In the genomic region with DNA sequence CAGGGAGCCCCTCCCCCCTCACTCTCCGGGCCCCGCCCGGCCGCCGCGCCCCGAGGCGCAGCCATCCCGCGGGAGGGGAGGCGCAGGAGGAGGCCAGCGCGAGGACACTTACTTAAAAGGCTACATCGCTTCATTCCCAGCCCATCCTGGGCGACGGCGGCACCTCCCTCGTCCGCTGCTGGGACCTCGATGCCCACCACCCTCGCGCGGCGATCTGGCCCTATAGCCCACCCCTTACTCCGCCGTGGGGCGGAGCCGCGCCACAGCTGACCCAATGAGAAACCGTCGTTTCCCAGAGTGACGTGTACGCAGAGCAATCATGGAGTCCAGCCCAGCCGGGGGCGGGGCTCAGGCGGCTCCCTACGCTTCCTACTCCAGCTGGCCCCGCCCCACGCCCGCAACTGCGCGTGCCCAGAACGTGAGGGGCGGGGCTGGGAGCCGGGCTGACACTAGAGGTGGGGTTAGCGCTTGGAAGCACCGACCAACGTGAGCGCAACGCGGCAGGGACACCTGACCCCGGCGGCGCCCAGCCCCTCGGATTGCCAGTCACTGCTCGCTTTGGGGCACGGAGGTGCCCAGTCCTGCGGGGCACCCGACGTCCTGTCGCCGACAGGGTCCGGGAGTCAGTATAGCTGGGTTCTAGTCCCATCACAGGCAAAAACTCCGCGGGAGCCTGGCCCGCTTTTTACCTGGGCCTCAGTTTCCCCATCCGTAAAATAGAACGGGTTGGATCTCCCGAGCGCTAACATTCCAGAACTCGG, we compare ENCODE assay signal across 8 cellular contexts. TPM values are rescaled to one million over a fixed set of nuclear protein-coding genes. Genes with fewer than 3 reads are reported as not detected.
DNase-seq lines count a peak whose midpoint lies in the region; ATAC-seq, FAIRE-seq and TF ChIP-seq lines count a peak whose summit lies in the region.

A gene (minus strand): TSS at position 222 of the 761 bp plus-strand sequence. CDS start 16,165 bp downstream, outside the sequence.

- H3K9me3 ChIP-seq in H1 (ENCODE audit: insufficient read depth in 2 of 2, low read depth in 1 of 2, low read length in 1 of 2): no peaks in the 10 kb centered on the region; a peak in 1 of 4 replicates
- no peaks in the 10 kb centered on the region for H3K9me3 ChIP-seq in mesenchymal stem cell (ENCODE audit: control insufficient read depth, low read length)

- H3K4me1 ChIP-seq in H1 (replicated peaks in 1 of 4; ENCODE audit: control insufficient read depth in 3 of 4, insufficient read depth in 4 of 4, low read length in 3 of 4) (peaks cover 8 to 16% (median 11%) of the 10 kb centered on the region in 4 experiments; a peak in 6 of 7 replicates), mesenchymal stem cell (ENCODE audit: control insufficient read depth, insufficient read depth, low read depth, low read length) (peaks cover 33% of the 10 kb centered on the region)

- H3K36me3 ChIP-seq in H1 (ENCODE audit: control insufficient read depth in 2 of 4, insufficient read depth in 4 of 4, low read length in 3 of 4) (peaks cover 0 to 6% (median 0%) of the 10 kb centered on the region in 4 experiments; a peak in 1 of 8 replicates), mesenchymal stem cell (ENCODE audit: control insufficient read depth in 1 of 2, insufficient read depth in 2 of 2, low read depth in 1 of 2, low read length in 2 of 2) (no peaks in the 10 kb centered on the region)

- no peak within 1 kb of the TSS for H4K91ac ChIP-seq in H1 (replicated peaks; ENCODE audit: insufficient read length, low read length)
- H4K91ac ChIP-seq in mesenchymal stem cell (ENCODE audit: low read length): peak within 1 kb of the TSS; percentile 64

- POLR2A ChIA-PET in H1 (lab: Charles Lee; ENCODE audit: partially characterized antibody): interaction anchor here (0.6 to 0.8 kb wide), 2 partner anchors 22 to 31 kb away, joined by 3 to 5 read pairs; no protein-coding TSS in a partner anchor

- peak; percentile 97 for ATAC-seq in GM21360 (IDR thresholded peaks at IDR 0.05; ENCODE audit: unreplicated experiment)

- H3K4me3 ChIP-seq in H1 (ENCODE audit: extremely low read depth in 1 of 4, insufficient read depth in 2 of 4, low read depth in 3 of 4, low read length in 4 of 4) (peak within 1 kb of the TSS; percentile 69 to 91 (median 83)), mesenchymal stem cell (ENCODE audit: insufficient read depth in 1 of 2, low read depth in 1 of 2, low read length in 2 of 2) (peak within 1 kb of the TSS; percentile 87 to 94)

- DNase-seq in COLO829 (ENCODE audit: low spot score) (peak; percentile 98), HT1080 (ENCODE audit: low read depth) (peak; percentile 97), NOMO-1 treated with DMSO at 0.1 percent for 48 hours (lab: John Stamatoyannopoulos, UW; ENCODE audit: unreplicated experiment) (peak; percentile 98), H1 (ENCODE audit: low read depth in 1 of 2, low spot score in 2 of 2) (peak; percentile 95 to 99), mesenchymal stem cell (peak; percentile 98)
- DNase-seq in activated CD8-positive, alpha-beta memory T cell treated with anti-CD3 and anti-CD28 coated beads for 4 hours (ENCODE audit: low read depth in 2 of 2): peak; percentile 94 to 95
- DNase-seq in stimulated activated CD8-positive, alpha-beta memory T cell treated with anti-CD3 and anti-CD28 coated beads, Interleukin-12 subunit alpha, Interleukin-12 subunit beta, amount 100 ng/mL, for 4 hours (ENCODE audit: low read depth): peak; percentile 96

- no peak for FAIRE-seq in H1 (lab: Jason Lieb, UNC)

- peaks cover 14% of the 10 kb centered on the region; the same call in 1 of the 2 replicates for H3K23me2 ChIP-seq in H1 (ENCODE audit: low read depth, low read length)

- no peak within 1 kb of the TSS; the same call in 1 of the 2 replicates for H3K27ac ChIP-seq in H1 (ENCODE audit: low read depth, low read length)
- peak within 1 kb of the TSS; percentile 31 for H3K27ac ChIP-seq in mesenchymal stem cell (ENCODE audit: low read length, poor library complexity, severe bottlenecking)

- H3K14ac ChIP-seq in H1 (ENCODE audit: insufficient read length) (no peak within 1 kb of the TSS), mesenchymal stem cell (ENCODE audit: low read length in 2 of 2) (peak within 1 kb of the TSS; percentile 64 to 86)

- H3K9ac ChIP-seq in H1 (replicated peaks in 1 of 4; ENCODE audit: extremely low read depth in 1 of 4, low read depth in 3 of 4, low read length in 3 of 4) (peak within 1 kb of the TSS in 3 of 4 experiments; percentile 33 to 75 (median 60); a peak in 6 of 7 replicates), mesenchymal stem cell (ENCODE audit: low read length) (peak within 1 kb of the TSS; percentile 87)

- H2BK120ac ChIP-seq in H1 (replicated peaks; ENCODE audit: low read depth, low read length) (no peak within 1 kb of the TSS), mesenchymal stem cell (ENCODE audit: low read depth, low read length) (peak within 1 kb of the TSS; percentile 81)

- H3K27me3 ChIP-seq in H1 (replicated peaks in 1 of 4; ENCODE audit: control insufficient read depth in 3 of 4, extremely low read depth in 1 of 4, insufficient read depth in 3 of 4, low read length in 3 of 4) (peaks cover 20 to 33% (median 26%) of the 10 kb centered on the region in 4 experiments), mesenchymal stem cell (ENCODE audit: control insufficient read depth in 1 of 2, insufficient read depth in 1 of 2, low read length in 2 of 2) (peaks cover 28 to 29% of the 10 kb centered on the region in 2 experiments)

- H3K4ac ChIP-seq in H1 (replicated peaks; ENCODE audit: insufficient read length, low read depth, low read length) (peak within 1 kb of the TSS; percentile 78), mesenchymal stem cell (ENCODE audit: low read depth in 1 of 2, low read length in 2 of 2) (peak within 1 kb of the TSS in 1 of 2 experiments; percentile 81)

- TF ChIP-seq POLR2A in H1 (IDR thresholded peaks at IDR 0.05; ENCODE audit: control extremely low read depth in 1 of 2, low read depth in 2 of 2, low read length in 2 of 2): peak in 1 of 2 experiments; percentile 57; a peak in 1 of 3 replicates

- H3K4me2 ChIP-seq in H1 (ENCODE audit: insufficient read depth in 1 of 2, low read depth in 2 of 2, low read length in 2 of 2) (peak within 1 kb of the TSS; percentile 91 to 98), mesenchymal stem cell (ENCODE audit: low read length, poor library complexity, severe bottlenecking) (peak within 1 kb of the TSS; percentile 89)

- 0 out of 2 replicates have a peak within 1 kb of the TSS, but pooled peaks have one; percentile 17 for H2BK12ac ChIP-seq in H1 (ENCODE audit: low read depth, low read length)
- H2BK12ac ChIP-seq in mesenchymal stem cell (ENCODE audit: low read length in 2 of 2): peak within 1 kb of the TSS in 1 of 2 experiments; percentile 83

- no peak within 1 kb of the TSS for H2BK20ac ChIP-seq in H1 (ENCODE audit: low read length)

- peaks cover 14% of the 10 kb centered on the region for H3K79me1 ChIP-seq in H1 (ENCODE audit: low read depth, low read length)
- H3K79me1 ChIP-seq in mesenchymal stem cell (replicated peaks; ENCODE audit: low read length, poor library complexity, severe bottlenecking): peaks cover 10% of the 10 kb centered on the region

- H3K56ac ChIP-seq in H1 (replicated peaks; ENCODE audit: insufficient read length, low read depth, low read length): peak within 1 kb of the TSS; percentile 69

- H2BK15ac ChIP-seq in H1 (ENCODE audit: low read length) (0 out of 2 replicates have a peak within 1 kb of the TSS, but pooled peaks have one; percentile 88), mesenchymal stem cell (ENCODE audit: low read depth, poor library complexity, severe bottlenecking) (peak within 1 kb of the TSS; percentile 82)

- TF ChIP-seq CTCF in H1 (IDR thresholded peaks at IDR 0.05; ENCODE audit: control extremely low read depth in 1 of 3, insufficient read depth in 1 of 3, low read depth in 1 of 3, low read length in 3 of 3): no peak

- TF ChIP-seq RAD21 in H1 (IDR thresholded peaks at IDR 0.05 in 1 of 2, conservative IDR thresholded peaks at IDR 0.05 in 1 of 2; ENCODE audit: low read depth in 2 of 2, low read length in 2 of 2): no peak

- no peak for TF ChIP-seq EP300 in H1 (IDR thresholded peaks at IDR 0.05; ENCODE audit: borderline replicate concordance in 1 of 2, low read depth in 2 of 2, low read length in 2 of 2)

- WGBS in H1 (ENCODE audit: extremely low coverage in 1 of 2, insufficient coverage in 1 of 2, insufficient read length in 1 of 2, insufficient replicate concordance in 2 of 2, low coverage in 1 of 2, low lambda C conversion rate in 2 of 2, missing lambda C conversion rate in 1 of 2), 2 experiments: 1% methylated on average over 43 of the region's 71 CpGs; no CpG with 5 or more reads in 1 of the 2 experiments
- under 1% methylated on average over 71 of the region's 71 CpGs for WGBS in mesenchymal stem cell

- H4K5ac ChIP-seq in H1 (ENCODE audit: insufficient read length, low read depth, low read length): no peak within 1 kb of the TSS

- H2AFZ ChIP-seq in H1 (ENCODE audit: low read length): peak within 1 kb of the TSS; percentile 63; the same call in 1 of the 2 replicates
- H2AFZ ChIP-seq in mesenchymal stem cell (ENCODE audit: low read depth, low read length): peak within 1 kb of the TSS; percentile 98

- peaks cover 0 to 41% of the 10 kb centered on the region in 2 experiments; a peak in 3 of 4 replicates for H3K79me2 ChIP-seq in H1 (ENCODE audit: control insufficient read depth in 1 of 2, insufficient read depth in 2 of 2, low read length in 2 of 2)

- H3K18ac ChIP-seq in H1 (ENCODE audit: extremely low read depth, low read length) (peak within 1 kb of the TSS; percentile 90), mesenchymal stem cell (ENCODE audit: low read depth in 1 of 2, low read length in 2 of 2) (peak within 1 kb of the TSS; percentile 77 to 98)

- CTCF ChIA-PET in H1 (lab: Charles Lee; ENCODE audit: partially characterized antibody): interaction anchor here (0.6 kb wide), 2 partner anchors 19 to 299 kb away, joined by 3 read pairs; no protein-coding TSS in a partner anchor

- H4K20me1 ChIP-seq in H1 (replicated peaks in 1 of 2; ENCODE audit: control insufficient read depth in 1 of 2, insufficient read depth in 2 of 2, low read length in 2 of 2): peaks cover 10 to 16% of the 10 kb centered on the region in 2 experiments

- no peak within 1 kb of the TSS for H2AK5ac ChIP-seq in H1 (ENCODE audit: low read depth, low read length)
- no peak within 1 kb of the TSS for H2AK5ac ChIP-seq in mesenchymal stem cell (ENCODE audit: low read length, severe bottlenecking)

- H2BK5ac ChIP-seq in H1 (ENCODE audit: low read depth, low read length) (no peak within 1 kb of the TSS), mesenchymal stem cell (ENCODE audit: low read depth, low read length, poor library complexity, severe bottlenecking) (no peak within 1 kb of the TSS)

- H4K8ac ChIP-seq in H1 (ENCODE audit: extremely low read depth, insufficient read depth, low read length) (peak within 1 kb of the TSS; percentile 82), mesenchymal stem cell (ENCODE audit: low read length) (peak within 1 kb of the TSS; percentile 79)

- no peak within 1 kb of the TSS for H3K23ac ChIP-seq in H1 (ENCODE audit: insufficient read length)
- H3K23ac ChIP-seq in mesenchymal stem cell (ENCODE audit: low read length in 2 of 2): peak within 1 kb of the TSS in 1 of 2 experiments; percentile 98

RNA-seq across cellular contexts. Expression of the gene that starts here (rescaled TPM):
- 37.5 and 45.3 TPM in 2 replicates for total RNA-seq in HT1080 (2014; rRNA removed; shearing (Covaris generic))
- 25.0 and 29.2 TPM in 2 replicates for polyA plus RNA-seq in HT1080 (2015; cell fraction: cytosol; rRNA removed)
- polyA plus RNA-seq in HT1080 (2015; cell fraction: nucleus; rRNA removed): 44.0 and 46.6 TPM in 2 replicates
- total RNA-seq in H1 (2021; fragmentation: NEBNext Ultra II Directional; extraction: Animal tissue kit (Norgen Biotek cat#: 25700)): 55.7 and 57.4 TPM in 2 replicates
- polyA plus RNA-seq in H1 (2011; rRNA removed): 27.9 and 30.5 TPM in 2 replicates
- 42.4 TPM for polyA plus RNA-seq in H1 (2011; cell fraction: cytosol; rRNA removed)
- 33.6 TPM for polyA plus RNA-seq in H1 (2011; cell fraction: nucleus; rRNA removed)
- polyA plus RNA-seq in H1 (2012, experiment 1 of 2): 27.6 to 34.4 TPM (median 30.0 TPM) in 4 replicates
- 5.9 TPM for polyA plus RNA-seq in H1 (2012, experiment 2 of 2)
- polyA plus RNA-seq in H1 (2013, experiment 1 of 2): 24.2 TPM
- 25.4 TPM for polyA plus RNA-seq in H1 (2013, experiment 2 of 2)
- 71.8 and 77.4 TPM in 2 replicates for polyA minus RNA-seq in H1 (2011; rRNA and poly(A)+ RNA removed)
- polyA minus RNA-seq in H1 (2011; cell fraction: cytosol; rRNA and poly(A)+ RNA removed): 37.1 TPM
- polyA minus RNA-seq in H1 (2011; cell fraction: nucleus; rRNA and poly(A)+ RNA removed): 36.4 TPM
- 14.2 TPM for polyA plus RNA-seq in mesenchymal stem cell (2013, experiment 1 of 2)
- 14.2 TPM for polyA plus RNA-seq in mesenchymal stem cell (2013, experiment 2 of 2)
